ENCODE assay signal across 10 cellular contexts in genomic region chr4:42474406-42474805, GRCh38.
"Had no signal": no experiment of that assay in that cellular context is flagged by ENCODE, and none has a peak within 500 bp of the region (broad histone marks: within the 10 kb centered on the region; RNA-seq: fewer than 3 reads in every experiment).

No MANE protein-coding gene starts in this region.

- DNase-seq: H9, HCEC 1CT, IMR-90, KG1 had no signal

- ATAC-seq: GM23338, K562 had no signal

- H3K27ac Mint-ChIP-seq: GM23338 had no signal

- H3K27ac ChIP-seq: HL-60 had no signal

- FAIRE-seq: H1, H54, HTR-8/SVneo, K562 had no signal

- H3K9me3 Mint-ChIP-seq: GM23338, H9 had no signal

- H3K4me3 ChIP-seq: GM23338, K562 had no signal

- H3K4me3 Mint-ChIP-seq: GM23338, H9 had no signal
